Comparison of ENCODE assay signal across 27 cellular contexts in the genomic region with DNA sequence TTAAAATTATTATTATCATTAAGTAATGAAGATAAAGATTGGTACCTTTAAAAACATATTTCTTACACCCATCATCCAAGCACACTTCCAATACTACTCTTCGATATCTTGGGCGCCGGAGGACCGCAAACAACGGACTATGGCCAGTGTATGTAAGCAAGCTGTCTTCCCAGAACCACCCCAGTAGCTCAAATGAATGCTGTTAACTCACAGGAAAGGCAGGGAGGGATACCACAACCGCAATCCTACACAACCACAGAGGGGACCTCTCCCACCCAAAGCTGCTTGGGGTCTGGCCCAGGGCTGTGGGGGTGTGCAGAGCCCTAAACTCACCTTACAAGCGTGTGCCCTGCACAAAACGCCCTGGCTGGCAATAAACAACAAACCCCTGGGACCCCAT.
"Had no signal": no experiment of that assay in that cellular context is flagged by ENCODE, and none has a peak within 500 bp of the region (broad histone marks: within the 10 kb centered on the region; RNA-seq: fewer than 3 reads in every experiment).

No MANE protein-coding gene starts in this region.

- H3K27ac Mint-ChIP-seq: activated CD8-positive, alpha-beta T cell treated with anti-CD3 and anti-CD28 coated beads for 36 hours; activated naive CD8-positive, alpha-beta T cell treated with anti-CD3 and anti-CD28 coated beads, Interleukin-2, amount 10 ng/mL, durations not matched to agents 7 days and 5 days; activated T-cell treated with anti-CD3 and anti-CD28 coated beads, Interleukin-2, amount 50 U/mL, for 72 hours; activated T-helper 17 cell treated with anti-CD3 and anti-CD28 coated beads, Interleukin-2, amount 50 U/mL, for 72 hours had no signal

- H3K9me3 ChIP-seq: ascending aorta, body of pancreas had no signal

- H3K4me1 Mint-ChIP-seq: activated T-helper 17 cell treated with anti-CD3 and anti-CD28 coated beads, Interleukin-2, amount 50 U/mL, for 72 hours had no signal

- ATAC-seq: activated CD8-positive, alpha-beta T cell treated with anti-CD3 and anti-CD28 coated beads for 36 hours; activated T-cell treated with anti-CD3 and anti-CD28 coated beads, Interleukin-2, amount 50 U/mL, for 72 hours; activated T-helper 17 cell treated with anti-CD3 and anti-CD28 coated beads, Interleukin-2, amount 50 U/mL, for 72 hours had no signal

- DNase-seq: activated CD4-positive, alpha-beta T cell treated with anti-CD3 and anti-CD28 coated beads for 1 hour; activated CD4-positive, alpha-beta T cell treated with anti-CD3 and anti-CD28 coated beads for 48 hours; activated CD4-positive, CD25-positive, alpha-beta regulatory T cell; activated CD8-positive, alpha-beta T cell treated with anti-CD3 and anti-CD28 coated beads for 36 hours; activated effector memory CD4-positive, alpha-beta T cell treated with anti-CD3 and anti-CD28 coated beads, Interleukin-2, amount 50 U/mL, for 16 hours; activated naive CD4-positive, alpha-beta T cell treated with Interleukin-2 at 50 U/mL for 16 hours; activated naive CD8-positive, alpha-beta T cell treated with anti-CD3 and anti-CD28 coated beads, Interleukin-2, amount 10 ng/mL, durations not matched to agents 7 days and 5 days; activated T-cell treated with anti-CD3 and anti-CD28 coated beads, Interleukin-2, amount 50 U/mL, for 1 hour; activated T-cell treated with anti-CD3 and anti-CD28 coated beads, Interleukin-2, amount 50 U/mL, for 72 hours; body of pancreas; NCI-H1092 treated with DMSO at 0.1 percent for 48 hours; NCI-H1417 treated with DMSO at 0.1 percent for 48 hours; NCI-H187 treated with DMSO at 0.1 percent for 48 hours; NCI-H2081; NCI-H446 treated with DMSO at 0.1 percent for 48 hours; NCI-H524; NCI-H69; NCI-H82; Right ventricle myocardium superior; SW 1271; T-helper 1 cell; T-helper 2 cell; T-helper 9 cell; WERI-Rb-1 had no signal

- H3K4me3 Mint-ChIP-seq: activated CD8-positive, alpha-beta T cell treated with anti-CD3 and anti-CD28 coated beads for 36 hours; activated naive CD4-positive, alpha-beta T cell treated with anti-CD3 and anti-CD28 coated beads, Interleukin-2, amount 50 U/mL, for 24 hours; activated naive CD8-positive, alpha-beta T cell treated with anti-CD3 and anti-CD28 coated beads, Interleukin-2, amount 10 ng/mL, durations not matched to agents 7 days and 5 days; activated T-cell treated with anti-CD3 and anti-CD28 coated beads, Interleukin-2, amount 50 U/mL, for 72 hours; activated T-helper 17 cell treated with anti-CD3 and anti-CD28 coated beads, Interleukin-2, amount 50 U/mL, for 72 hours had no signal

- H3K36me3 ChIP-seq: ascending aorta had no signal

- H3K9me3 Mint-ChIP-seq: activated CD8-positive, alpha-beta T cell treated with anti-CD3 and anti-CD28 coated beads for 36 hours; activated naive CD4-positive, alpha-beta T cell treated with anti-CD3 and anti-CD28 coated beads, Interleukin-2, amount 50 U/mL, for 24 hours; activated naive CD8-positive, alpha-beta T cell treated with anti-CD3 and anti-CD28 coated beads, Interleukin-2, amount 10 ng/mL, durations not matched to agents 7 days and 5 days; activated T-cell treated with anti-CD3 and anti-CD28 coated beads, Interleukin-2, amount 50 U/mL, for 72 hours; activated T-helper 17 cell treated with anti-CD3 and anti-CD28 coated beads, Interleukin-2, amount 50 U/mL, for 72 hours had no signal

- H3K27me3 ChIP-seq: ascending aorta, body of pancreas had no signal

- H3K36me3 Mint-ChIP-seq: activated naive CD4-positive, alpha-beta T cell treated with anti-CD3 and anti-CD28 coated beads, Interleukin-2, amount 50 U/mL, for 24 hours; activated naive CD8-positive, alpha-beta T cell treated with anti-CD3 and anti-CD28 coated beads, Interleukin-2, amount 10 ng/mL, durations not matched to agents 7 days and 5 days had no signal

- H3K4me3 ChIP-seq: ascending aorta, body of pancreas had no signal

- H3K27ac ChIP-seq: ascending aorta, WERI-Rb-1 had no signal

- H3K4me1 ChIP-seq: ascending aorta had no signal

- H3K27me3 Mint-ChIP-seq: activated CD8-positive, alpha-beta T cell treated with anti-CD3 and anti-CD28 coated beads for 36 hours; activated naive CD8-positive, alpha-beta T cell treated with anti-CD3 and anti-CD28 coated beads, Interleukin-2, amount 10 ng/mL, durations not matched to agents 7 days and 5 days; activated T-helper 17 cell treated with anti-CD3 and anti-CD28 coated beads, Interleukin-2, amount 50 U/mL, for 72 hours had no signal
